1 cellular context compared by ENCODE assay signal in the genomic region with DNA sequence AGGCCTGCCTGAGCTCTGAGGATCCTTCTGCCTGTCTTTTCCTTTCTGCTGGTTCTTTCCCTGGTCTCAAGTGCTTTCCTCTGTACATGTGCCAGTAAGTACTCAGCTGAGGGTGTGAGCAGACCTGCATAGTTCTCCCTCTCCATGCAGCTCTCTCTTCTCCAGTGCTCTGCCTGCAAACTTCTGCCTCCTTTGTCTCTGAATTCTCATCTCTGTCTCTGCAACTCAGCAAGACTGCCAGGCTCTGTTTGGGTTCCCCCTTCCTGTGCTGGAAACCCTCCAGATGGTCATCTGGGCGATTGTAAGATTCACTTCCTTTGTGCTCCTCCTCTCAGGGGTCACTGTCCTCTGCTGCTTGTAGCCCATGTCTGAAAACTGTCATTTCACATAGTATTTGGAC.
TF ChIP-seq lines count a peak whose summit lies in the region.

No MANE protein-coding gene starts in this region.

TF ChIP-seq in WTC11, 78 proteins besides CTCF, POLR2A, EP300 and RAD21 (continued from another document):
- TF ChIP-seq ZNF423 (CRISPR knock-in tag; IDR thresholded peaks at IDR 0.05) (no peak), SMAD3 (CRISPR knock-in tag; IDR thresholded peaks at IDR 0.05; ENCODE audit: borderline replicate concordance) (no peak), USF2 (CRISPR knock-in tag; IDR thresholded peaks at IDR 0.05) (no peak), FOXJ3 (CRISPR knock-in tag; IDR thresholded peaks at IDR 0.05; ENCODE audit: borderline replicate concordance) (no peak), NFATC4 (CRISPR knock-in tag; IDR thresholded peaks at IDR 0.05) (no peak), CREM (CRISPR knock-in tag; IDR thresholded peaks at IDR 0.05) (no peak), ZBTB21 (CRISPR knock-in tag; IDR thresholded peaks at IDR 0.05; ENCODE audit: borderline replicate concordance) (no peak), CBFB (CRISPR knock-in tag; IDR thresholded peaks at IDR 0.05; ENCODE audit: low read depth) (no peak), PRRX2 (CRISPR knock-in tag; IDR thresholded peaks at IDR 0.05) (no peak), IRF2 (CRISPR knock-in tag; IDR thresholded peaks at IDR 0.05; ENCODE audit: borderline replicate concordance, low read depth) (no peak), RELA (CRISPR knock-in tag; IDR thresholded peaks at IDR 0.05; ENCODE audit: borderline replicate concordance) (no peak)
- TF ChIP-seq, protein P1, sequence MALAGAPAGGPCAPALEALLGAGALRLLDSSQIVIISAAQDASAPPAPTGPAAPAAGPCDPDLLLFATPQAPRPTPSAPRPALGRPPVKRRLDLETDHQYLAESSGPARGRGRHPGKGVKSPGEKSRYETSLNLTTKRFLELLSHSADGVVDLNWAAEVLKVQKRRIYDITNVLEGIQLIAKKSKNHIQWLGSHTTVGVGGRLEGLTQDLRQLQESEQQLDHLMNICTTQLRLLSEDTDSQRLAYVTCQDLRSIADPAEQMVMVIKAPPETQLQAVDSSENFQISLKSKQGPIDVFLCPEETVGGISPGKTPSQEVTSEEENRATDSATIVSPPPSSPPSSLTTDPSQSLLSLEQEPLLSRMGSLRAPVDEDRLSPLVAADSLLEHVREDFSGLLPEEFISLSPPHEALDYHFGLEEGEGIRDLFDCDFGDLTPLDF (CRISPR knock-in tag; IDR thresholded peaks at IDR 0.05), result no peak
